Comparison of ENCODE assay signal across 10 cellular contexts in the genomic region with DNA sequence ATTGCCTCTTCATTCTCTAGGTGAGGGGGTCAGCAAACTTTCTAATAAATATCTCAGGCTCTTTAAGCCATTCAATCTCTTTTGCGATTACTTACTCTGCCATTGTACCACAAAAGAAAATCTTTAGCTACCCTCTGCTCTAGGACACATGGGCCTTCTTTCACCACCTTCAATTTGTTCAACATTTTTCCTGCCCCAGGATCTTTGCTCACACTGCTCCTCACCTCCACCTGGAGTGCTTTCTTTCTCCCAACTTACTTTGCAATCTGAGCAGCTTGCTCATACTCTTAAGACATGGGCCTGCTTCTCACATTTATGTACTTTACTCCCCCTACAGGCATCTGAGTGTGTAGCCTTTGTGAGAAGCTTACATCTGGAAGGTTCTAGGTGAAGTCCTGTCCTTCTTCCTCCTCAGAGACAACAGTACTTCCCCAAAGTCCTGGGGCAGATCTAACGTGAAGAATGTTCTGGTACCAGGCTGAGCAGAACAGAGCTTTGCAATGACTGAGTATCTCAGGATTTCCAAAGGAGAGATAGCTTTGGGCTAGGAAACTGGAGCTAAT. TPM values are rescaled to one million over a fixed set of nuclear protein-coding genes. Genes with fewer than 3 reads are reported as not detected.
DNase-seq lines count a peak whose midpoint lies in the region; ATAC-seq and TF ChIP-seq lines count a peak whose summit lies in the region.
"Had no signal": no experiment of that assay in that cellular context is flagged by ENCODE, and none has a peak within 500 bp of the region (broad histone marks: within the 10 kb centered on the region; RNA-seq: fewer than 3 reads in every experiment).

No MANE protein-coding gene starts in this region.

- no peak overlapping the region for H3K9ac ChIP-seq in KMS-11

- TF ChIP-seq CTCF in KMS-11 (conservative IDR thresholded peaks at IDR 0.05; ENCODE audit: low read depth, low read length), result peak; percentile 83
- TF ChIP-seq CTCF in adrenal gland (IDR thresholded peaks at IDR 0.05), result peak; percentile 25 to 58 (median 49)

- peaks cover 5% of the 10 kb centered on the region for H3K4me1 Mint-ChIP-seq in activated CD4-positive, alpha-beta T cell treated with anti-CD3 and anti-CD28 coated beads for 36 hours
- H3K4me1 Mint-ChIP-seq: brain had no signal

- H3K4me3 ChIP-seq in KMS-11 (IDR thresholded peaks at IDR 0.05; ENCODE audit: insufficient read depth, low read depth, low read length) (no peak overlapping the region), adrenal gland (no peak overlapping the region)

- H4K20me1 ChIP-seq in KMS-11 (ENCODE audit: insufficient read depth), result no peaks in the 10 kb centered on the region

- H3K9me3 Mint-ChIP-seq in activated CD4-positive, alpha-beta T cell treated with anti-CD3 and anti-CD28 coated beads for 36 hours (ENCODE audit: low read depth), result no peaks in the 10 kb centered on the region
- H3K9me3 Mint-ChIP-seq: brain; stimulated activated naive CD8-positive, alpha-beta T cell treated with anti-CD3 and anti-CD28 coated beads, Interleukin-15, Interleukin-2, amounts not matched to agents 100 ng/mL and 50 ng/mL, for 24 hours had no signal

- no peak for DNase-seq in activated CD4-positive, alpha-beta T cell treated with anti-CD3 and anti-CD28 coated beads for 36 hours
- no peak for DNase-seq in activated CD4-positive, alpha-beta T cell treated with anti-CD3 and anti-CD28 coated beads, Interleukin-2, amount 50 U/mL, for 1 hour
- DNase-seq in adrenal gland (peak in 6 of 7 donors; percentile 15 to 43 (median 24)), left lobe of liver (ENCODE audit: low spot score) (no peak), NCI-H1694 (lab: John Stamatoyannopoulos, UW) (no peak), NCI-H1092 treated with DMSO at 0.1 percent for 48 hours (lab: John Stamatoyannopoulos, UW) (no peak)

- H3K27me3 ChIP-seq in KMS-11 (ENCODE audit: insufficient read depth, low read depth) (no peaks in the 10 kb centered on the region), adrenal gland (no peaks in the 10 kb centered on the region)

- intact Hi-C loops in activated CD4-positive, alpha-beta T cell treated with anti-CD3 and anti-CD28 coated beads for 36 hours (cut with DNase I, micrococcal nuclease), result loop anchor here (2.0 to 10.0 kb wide), 3 partner anchors 55 to 823 kb away; a partner anchor contains a TSS
- intact Hi-C loops in adrenal gland (cut with DNase I), result no loop called here

- no peak overlapping the region for H3K4me2 ChIP-seq in KMS-11

- H2AFZ ChIP-seq in KMS-11 (ENCODE audit: low read depth), result peak overlapping the region; percentile 51; the same call in 1 of the 2 replicates

- no peaks in the 10 kb centered on the region for H3K36me3 Mint-ChIP-seq in activated CD4-positive, alpha-beta T cell treated with anti-CD3 and anti-CD28 coated beads for 36 hours (ENCODE audit: low read depth)
- H3K36me3 Mint-ChIP-seq: brain had no signal

- H3K27ac ChIP-seq in KMS-11 (no peak overlapping the region), adrenal gland (no peak overlapping the region)

- no peak overlapping the region for H3K4me3 Mint-ChIP-seq in activated CD4-positive, alpha-beta T cell treated with anti-CD3 and anti-CD28 coated beads for 36 hours
- H3K4me3 Mint-ChIP-seq: brain; stimulated activated naive CD8-positive, alpha-beta T cell treated with anti-CD3 and anti-CD28 coated beads, Interleukin-15, Interleukin-2, amounts not matched to agents 100 ng/mL and 50 ng/mL, for 24 hours had no signal

- ATAC-seq in activated CD4-positive, alpha-beta T cell treated with anti-CD3 and anti-CD28 coated beads for 36 hours, result peak; percentile 83
- peak; percentile 86 for ATAC-seq in GM21717 (IDR thresholded peaks at IDR 0.05; ENCODE audit: unreplicated experiment)
- ATAC-seq in left lobe of liver, result peak; percentile 50

- TF ChIP-seq POLR2A in adrenal gland (IDR thresholded peaks at IDR 0.05), result no peak

- POLR2A ChIA-PET in activated CD4-positive, alpha-beta T cell treated with anti-CD3 and anti-CD28 coated beads for 36 hours (lab: Charles Lee), result no interaction called here

- no peak overlapping the region for H3K27ac Mint-ChIP-seq in activated CD4-positive, alpha-beta T cell treated with anti-CD3 and anti-CD28 coated beads for 36 hours
- H3K27ac Mint-ChIP-seq: brain; stimulated activated naive CD8-positive, alpha-beta T cell treated with anti-CD3 and anti-CD28 coated beads, Interleukin-15, Interleukin-2, amounts not matched to agents 100 ng/mL and 50 ng/mL, for 24 hours had no signal

- WGBS in adrenal gland, 4 donors, result 62 to 66% (median 64%) methylated on average over 2 of the region's 2 CpGs

- no peaks in the 10 kb centered on the region for H3K79me2 ChIP-seq in KMS-11 (ENCODE audit: insufficient read depth, low read depth)

- peaks cover 21% of the 10 kb centered on the region for H3K4me1 ChIP-seq in KMS-11 (ENCODE audit: low read depth, poor library complexity, severe bottlenecking)
- no peaks in the 10 kb centered on the region for H3K4me1 ChIP-seq in adrenal gland (replicated peaks in 1 of 2)

- CTCF ChIA-PET in activated CD4-positive, alpha-beta T cell treated with anti-CD3 and anti-CD28 coated beads for 36 hours (lab: Charles Lee), result interaction anchor here (0.7 to 1.4 kb wide), 10 partner anchors 11 to 822 kb away, joined by 3 to 5 read pairs (median 3); no protein-coding TSS in a partner anchor

- H3K36me3 ChIP-seq in KMS-11 (ENCODE audit: insufficient read depth), result no peaks in the 10 kb centered on the region
- H3K36me3 ChIP-seq in adrenal gland (replicated peaks in 1 of 2), result no peaks in the 10 kb centered on the region

- H3K27me3 Mint-ChIP-seq in activated CD4-positive, alpha-beta T cell treated with anti-CD3 and anti-CD28 coated beads for 36 hours, result no peaks in the 10 kb centered on the region
- H3K27me3 Mint-ChIP-seq: brain; stimulated activated naive CD8-positive, alpha-beta T cell treated with anti-CD3 and anti-CD28 coated beads, Interleukin-15, Interleukin-2, amounts not matched to agents 100 ng/mL and 50 ng/mL, for 24 hours had no signal

- H3K9me3 ChIP-seq in adrenal gland (replicated peaks in 1 of 3), result no peaks in the 10 kb centered on the region

RNA-seq across cellular contexts. Expression of a gene that starts 55.0 kb away (rescaled TPM):
- under 1 TPM in 1 of 2 experiments, not detected in 1; 0.05 TPM for total RNA-seq in activated CD4-positive, alpha-beta T cell treated with anti-CD3 and anti-CD28 coated beads for 36 hours
- total RNA-seq in adrenal gland (10 to 100 TPM in 6 of 8 donors, 1 to 10 TPM in 2; 7.1 to 18.9 (median 14.5) TPM), left lobe of liver (0.23 TPM)
- 1 to 10 TPM; 3.4 to 6.2 (median 3.6) TPM for polyA plus RNA-seq in adrenal gland

Comparison
In these comparisons a context has a peak if more than half of its experiments do, and no peak if none do; other contexts are left out.
1. DNase-seq: peak in adrenal gland (6 of 7); none in activated CD4-positive, alpha-beta T cell treated with anti-CD3 and anti-CD28 coated beads for 36 hours (single experiment), activated CD4-positive, alpha-beta T cell treated with anti-CD3 and anti-CD28 coated beads, Interleukin-2, amount 50 U/mL, for 1 hour (single experiment), left lobe of liver (single experiment), NCI-H1694 (single experiment) and NCI-H1092 treated with DMSO at 0.1 percent for 48 hours (single experiment).
2. intact Hi-C loops: an anchor here in activated CD4-positive, alpha-beta T cell treated with anti-CD3 and anti-CD28 coated beads for 36 hours (2.0 to 10.0 kb wide); none called in adrenal gland.
3. Peak in every context shown above with its lines, with median percentiles within 50 percentile points of each other: ATAC-seq.